ENCODE assay signal across 9 cellular contexts in genomic region chr19:18364826-18365528, GRCh38. TPM values are rescaled to one million over a fixed set of nuclear protein-coding genes. Genes with fewer than 3 reads are reported as not detected.
DNase-seq lines count a peak whose midpoint lies in the region; ATAC-seq, FAIRE-seq and TF ChIP-seq lines count a peak whose summit lies in the region.
"Had no signal": no experiment of that assay in that cellular context is flagged by ENCODE, and none has a peak within 500 bp of the region (broad histone marks: within the 10 kb centered on the region; RNA-seq: fewer than 3 reads in every experiment).

No MANE protein-coding gene starts in this region.

- H3K79me2 ChIP-seq in keratinocyte (ENCODE audit: control insufficient read depth, insufficient read depth, low read length): no peaks in the 10 kb centered on the region

- H3K27me3 ChIP-seq in keratinocyte (ENCODE audit: control insufficient read depth, extremely low read depth, insufficient read depth, low read length): no peaks in the 10 kb centered on the region

- H3K9me1 ChIP-seq in keratinocyte (ENCODE audit: control insufficient read depth, extremely low read depth, insufficient read depth, low read length): no peaks in the 10 kb centered on the region

- DNase-seq in activated CD4-positive, alpha-beta T cell treated with anti-CD3 and anti-CD28 coated beads, Interleukin-2, amount 10 ng/mL, durations not matched to agents 7 days and 5 days: no peak
- no peak for DNase-seq in activated CD4-positive, alpha-beta T cell treated with anti-CD3 and anti-CD28 coated beads, Interleukin-2, amount 50 U/mL, for 1 hour
- DNase-seq in NCI-H510A treated with DMSO at 0.1 percent for 48 hours (lab: John Stamatoyannopoulos, UW) (peak; percentile 68), brain pericyte (ENCODE audit: low read depth, low spot score) (peak; percentile 98), keratinocyte (ENCODE audit: low read depth, low spot score) (peak; percentile 53), stromal cell of bone marrow (ENCODE audit: low read depth) (peak; percentile 95)
- no peak for DNase-seq in activated CD8-positive, alpha-beta memory T cell treated with anti-CD3 and anti-CD28 coated beads, Interleukin-2, amount 50 U/mL, for 4 hours

- peaks cover 18% of the 10 kb centered on the region for H3K4me1 ChIP-seq in keratinocyte (ENCODE audit: control insufficient read depth, extremely low read depth, insufficient read depth, low read length)

- FAIRE-seq in keratinocyte (lab: Jason Lieb, UNC): peak; percentile 82

- no peaks in the 10 kb centered on the region for H3K36me3 ChIP-seq in keratinocyte (ENCODE audit: control insufficient read depth in 2 of 2, extremely low read depth in 1 of 2, insufficient read depth in 2 of 2, low read length in 2 of 2)

- no peaks in the 10 kb centered on the region for H3K27me3 Mint-ChIP-seq in activated CD4-positive, alpha-beta T cell treated with anti-CD3 and anti-CD28 coated beads, Interleukin-2, amount 10 ng/mL, durations not matched to agents 7 days and 5 days
- H3K27me3 Mint-ChIP-seq: activated naive CD8-positive, alpha-beta T cell had no signal

- dilution Hi-C loops in keratinocyte (cut with MboI; ENCODE audit: extremely low pct_ligation_motif_present, low sequenced_read_pairs): no loop called here

- TF ChIP-seq CTCF in keratinocyte (optimal IDR thresholded peaks at IDR 0.05 in 1 of 3, IDR thresholded peaks at IDR 0.05 in 1 of 3, conservative IDR thresholded peaks at IDR 0.05 in 1 of 3; ENCODE audit: extremely low read depth in 1 of 3, insufficient read depth in 2 of 3, low read length in 3 of 3): no peak

- H3K27ac Mint-ChIP-seq in activated CD4-positive, alpha-beta T cell treated with anti-CD3 and anti-CD28 coated beads, Interleukin-2, amount 10 ng/mL, durations not matched to agents 7 days and 5 days: peak overlapping the region; percentile 43
- H3K27ac Mint-ChIP-seq: activated naive CD8-positive, alpha-beta T cell had no signal

- peak overlapping the region; percentile 28 for H3K9ac ChIP-seq in keratinocyte (ENCODE audit: control insufficient read depth, extremely low read depth, insufficient read depth, low read length)

- no peak overlapping the region for H3K4me3 Mint-ChIP-seq in activated CD4-positive, alpha-beta T cell treated with anti-CD3 and anti-CD28 coated beads, Interleukin-2, amount 10 ng/mL, durations not matched to agents 7 days and 5 days
- H3K4me3 Mint-ChIP-seq: activated naive CD8-positive, alpha-beta T cell had no signal

- H3K9me3 Mint-ChIP-seq in activated CD4-positive, alpha-beta T cell treated with anti-CD3 and anti-CD28 coated beads, Interleukin-2, amount 10 ng/mL, durations not matched to agents 7 days and 5 days: peaks cover 2% of the 10 kb centered on the region

- peaks cover 23% of the 10 kb centered on the region for H3K36me3 Mint-ChIP-seq in activated CD4-positive, alpha-beta T cell treated with anti-CD3 and anti-CD28 coated beads, Interleukin-2, amount 10 ng/mL, durations not matched to agents 7 days and 5 days (ENCODE audit: low read depth)

- H3K4me2 ChIP-seq in keratinocyte (ENCODE audit: control insufficient read depth, extremely low read depth, insufficient read depth, low read depth, low read length): peak overlapping the region; percentile 46

- CTCF ChIA-PET in activated CD4-positive, alpha-beta T cell treated with anti-CD3 and anti-CD28 coated beads, Interleukin-2, amount 10 ng/mL, durations not matched to agents 7 days and 5 days (lab: Charles Lee): interaction anchor here (0.7 to 2.2 kb wide), 3 partner anchors 9 to 161 kb away, joined by 3 to 8 read pairs (median 7); partner anchors contain the start of gene RAB3A

- POLR2A ChIA-PET in activated CD4-positive, alpha-beta T cell treated with anti-CD3 and anti-CD28 coated beads, Interleukin-2, amount 10 ng/mL, durations not matched to agents 7 days and 5 days (lab: Charles Lee): no interaction called here

- H3K27ac ChIP-seq in keratinocyte (ENCODE audit: control insufficient read depth, insufficient read depth, low read length): peak overlapping the region; percentile 80

- no peak overlapping the region for H3K4me3 ChIP-seq in keratinocyte (ENCODE audit: control insufficient read depth in 2 of 3, extremely low read depth in 1 of 3, insufficient read depth in 2 of 3, low read depth in 1 of 3, low read length in 3 of 3)

- H4K20me1 ChIP-seq in keratinocyte (ENCODE audit: control insufficient read depth, extremely low read depth, insufficient read depth, low read length): no peaks in the 10 kb centered on the region

- ATAC-seq in GM21529 (IDR thresholded peaks at IDR 0.05; ENCODE audit: unreplicated experiment): no peak

- H3K9me3 ChIP-seq in keratinocyte (ENCODE audit: control insufficient read depth, low read depth, low read length): no peaks in the 10 kb centered on the region

- peak overlapping the region; percentile 49 for H2AFZ ChIP-seq in keratinocyte (ENCODE audit: control insufficient read depth, low read length)

- peaks cover 20% of the 10 kb centered on the region for H3K4me1 Mint-ChIP-seq in activated CD4-positive, alpha-beta T cell treated with anti-CD3 and anti-CD28 coated beads, Interleukin-2, amount 10 ng/mL, durations not matched to agents 7 days and 5 days

RNA-seq across cellular contexts. Expression of gene GDF15, which starts 21.0 kb away (rescaled TPM):
- total RNA-seq in activated CD4-positive, alpha-beta T cell treated with anti-CD3 and anti-CD28 coated beads, Interleukin-2, amount 10 ng/mL, durations not matched to agents 7 days and 5 days: not detected
- polyA plus RNA-seq in keratinocyte: 0.27 to 0.49 TPM (median 0.31 TPM) in 3 replicates
- polyA plus RNA-seq in keratinocyte (2011; ENCODE audit: low read depth): 13.0 TPM
- polyA plus RNA-seq in keratinocyte (2011; cell fraction: cytosol; rRNA removed): 0.56 and 0.99 TPM in 2 replicates
- 1.9 and 2.4 TPM in 2 replicates for polyA plus RNA-seq in keratinocyte (2011; cell fraction: nucleus; rRNA removed)
- polyA plus RNA-seq in keratinocyte (2012; ENCODE audit: low replicate concordance): 0.39 and 61.8 TPM in 2 replicates
- polyA minus RNA-seq in keratinocyte: 0.20 to 1.0 TPM in 2 of 3 replicates, not detected in the other
- not detected for polyA minus RNA-seq in keratinocyte (2011; cell fraction: cytosol; rRNA and poly(A)+ RNA removed)
- polyA minus RNA-seq in keratinocyte (2011; cell fraction: nucleus; rRNA and poly(A)+ RNA removed): 1.6 and 2.0 TPM in 2 replicates

RNA-seq across cellular contexts. Expression of gene PGPEP1, which starts 24.6 kb away (rescaled TPM):
- 10 to 100 TPM; 24.1 to 24.8 TPM for total RNA-seq in activated CD4-positive, alpha-beta T cell treated with anti-CD3 and anti-CD28 coated beads, Interleukin-2, amount 10 ng/mL, durations not matched to agents 7 days and 5 days
- 4.8 to 5.8 TPM (median 5.6 TPM) in 3 replicates for polyA plus RNA-seq in keratinocyte
- 1.3 TPM for polyA plus RNA-seq in keratinocyte (2011; ENCODE audit: low read depth)
- 4.0 and 4.4 TPM in 2 replicates for polyA plus RNA-seq in keratinocyte (2011; cell fraction: cytosol; rRNA removed)
- 9.2 and 10.9 TPM in 2 replicates for polyA plus RNA-seq in keratinocyte (2011; cell fraction: nucleus; rRNA removed)
- 4.5 and 4.8 TPM in 2 replicates for polyA plus RNA-seq in keratinocyte (2012; ENCODE audit: low replicate concordance)
- polyA minus RNA-seq in keratinocyte: 8.9 to 13.1 TPM (median 11.7 TPM) in 3 replicates
- polyA minus RNA-seq in keratinocyte (2011; cell fraction: cytosol; rRNA and poly(A)+ RNA removed): 7.5 TPM
- polyA minus RNA-seq in keratinocyte (2011; cell fraction: nucleus; rRNA and poly(A)+ RNA removed): 6.7 and 7.3 TPM in 2 replicates

RNA-seq across cellular contexts. Expression of gene LRRC25, which starts 32.4 kb away (rescaled TPM):
- not detected for total RNA-seq in activated CD4-positive, alpha-beta T cell treated with anti-CD3 and anti-CD28 coated beads, Interleukin-2, amount 10 ng/mL, durations not matched to agents 7 days and 5 days
- not detected in 3 replicates for polyA plus RNA-seq in keratinocyte
- polyA plus RNA-seq in keratinocyte (2011; ENCODE audit: low read depth): not detected
- not detected in 2 replicates for polyA plus RNA-seq in keratinocyte (2011; cell fraction: cytosol; rRNA removed)
- polyA plus RNA-seq in keratinocyte (2011; cell fraction: nucleus; rRNA removed): not detected in 2 replicates
- polyA plus RNA-seq in keratinocyte (2012; ENCODE audit: low replicate concordance): not detected in 2 replicates
- polyA minus RNA-seq in keratinocyte: not detected in 3 replicates
- polyA minus RNA-seq in keratinocyte (2011; cell fraction: cytosol; rRNA and poly(A)+ RNA removed): not detected
- polyA minus RNA-seq in keratinocyte (2011; cell fraction: nucleus; rRNA and poly(A)+ RNA removed): not detected in 2 replicates

RNA-seq across cellular contexts. Expression of gene LSM4, which starts 42.1 kb away (rescaled TPM):
- 100 to 1,000 TPM; 156 to 181 TPM for total RNA-seq in activated CD4-positive, alpha-beta T cell treated with anti-CD3 and anti-CD28 coated beads, Interleukin-2, amount 10 ng/mL, durations not matched to agents 7 days and 5 days
- 150 to 170 TPM (median 162 TPM) in 3 replicates for polyA plus RNA-seq in keratinocyte
- 50.4 TPM for polyA plus RNA-seq in keratinocyte (2011; ENCODE audit: low read depth)
- 74.7 and 141 TPM in 2 replicates for polyA plus RNA-seq in keratinocyte (2011; cell fraction: cytosol; rRNA removed)
- 41.7 and 45.2 TPM in 2 replicates for polyA plus RNA-seq in keratinocyte (2011; cell fraction: nucleus; rRNA removed)
- polyA plus RNA-seq in keratinocyte (2012; ENCODE audit: low replicate concordance): 86.5 and 186 TPM in 2 replicates
- polyA minus RNA-seq in keratinocyte: 30.7 to 49.0 TPM (median 33.8 TPM) in 3 replicates
- polyA minus RNA-seq in keratinocyte (2011; cell fraction: cytosol; rRNA and poly(A)+ RNA removed): 109 TPM
- polyA minus RNA-seq in keratinocyte (2011; cell fraction: nucleus; rRNA and poly(A)+ RNA removed): 16.4 and 21.7 TPM in 2 replicates

RNA-seq across cellular contexts. Expression of gene SSBP4, which starts 54.2 kb away (rescaled TPM):
- 100 to 1,000 TPM; 112 to 123 TPM for total RNA-seq in activated CD4-positive, alpha-beta T cell treated with anti-CD3 and anti-CD28 coated beads, Interleukin-2, amount 10 ng/mL, durations not matched to agents 7 days and 5 days
- polyA plus RNA-seq in keratinocyte: 7.5 to 11.3 TPM (median 10.8 TPM) in 3 replicates
- polyA plus RNA-seq in keratinocyte (2011; ENCODE audit: low read depth): 3.6 TPM
- polyA plus RNA-seq in keratinocyte (2011; cell fraction: cytosol; rRNA removed): 4.1 and 15.9 TPM in 2 replicates
- 12.5 and 15.5 TPM in 2 replicates for polyA plus RNA-seq in keratinocyte (2011; cell fraction: nucleus; rRNA removed)
- polyA plus RNA-seq in keratinocyte (2012; ENCODE audit: low replicate concordance): 10.1 and 20.9 TPM in 2 replicates
- polyA minus RNA-seq in keratinocyte: 2.2 to 9.2 TPM (median 4.5 TPM) in 3 replicates
- 34.0 TPM for polyA minus RNA-seq in keratinocyte (2011; cell fraction: cytosol; rRNA and poly(A)+ RNA removed)
- polyA minus RNA-seq in keratinocyte (2011; cell fraction: nucleus; rRNA and poly(A)+ RNA removed): 10.2 and 19.3 TPM in 2 replicates

Comparison
In these comparisons a context has a peak if more than half of its experiments do, and no peak if none do; other contexts are left out.
1. DNase-seq: peak in NCI-H510A treated with DMSO at 0.1 percent for 48 hours (single experiment), brain pericyte (single experiment), keratinocyte (single experiment) and stromal cell of bone marrow (single experiment); none in activated CD4-positive, alpha-beta T cell treated with anti-CD3 and anti-CD28 coated beads, Interleukin-2, amount 10 ng/mL, durations not matched to agents 7 days and 5 days (single experiment), activated CD4-positive, alpha-beta T cell treated with anti-CD3 and anti-CD28 coated beads, Interleukin-2, amount 50 U/mL, for 1 hour (single experiment) and activated CD8-positive, alpha-beta memory T cell treated with anti-CD3 and anti-CD28 coated beads, Interleukin-2, amount 50 U/mL, for 4 hours (single experiment).